In genomic region chr13:22161871-22162270, GRCh38 we compare ENCODE assay signal across 13 cellular contexts.
DNase-seq lines count a peak whose midpoint lies in the region; ATAC-seq and TF ChIP-seq lines count a peak whose summit lies in the region.
"Had no signal": no experiment of that assay in that cellular context is flagged by ENCODE, and none has a peak within 500 bp of the region (broad histone marks: within the 10 kb centered on the region; RNA-seq: fewer than 3 reads in every experiment).

No MANE protein-coding gene starts in this region.

- ATAC-seq in activated T-cell treated with anti-CD3 and anti-CD28 coated beads, Interleukin-2, amount 50 U/mL, for 4 hours, result peak; percentile 78 to 86
- ATAC-seq in HG02571 (IDR thresholded peaks at IDR 0.05; ENCODE audit: unreplicated experiment) (peak; percentile 86), HG03520 (IDR thresholded peaks at IDR 0.05; ENCODE audit: unreplicated experiment) (peak; percentile 86), PC-3 (no peak)
- ATAC-seq in stimulated activated naive CD8-positive, alpha-beta T cell treated with anti-CD3 and anti-CD28 coated beads, Interleukin-15, Interleukin-2, amounts not matched to agents 100 U/mL and 50 U/mL, for 24 hours, result peak; percentile 40

- H3K79me2 ChIP-seq in PC-3 (ENCODE audit: low read length), result no peaks in the 10 kb centered on the region

- H3K36me3 ChIP-seq in PC-3 (ENCODE audit: low read depth, low read length), result no peaks in the 10 kb centered on the region
- H3K36me3 ChIP-seq: MG63, tibial artery had no signal

- BruUV-seq in PC-3 (replicated peaks; lab: Mats Ljungman, UMichigan), result no TSS peak

- H3K36me3 Mint-ChIP-seq in activated T-cell treated with anti-CD3 and anti-CD28 coated beads, Interleukin-2, amount 50 U/mL, for 4 hours (ENCODE audit: insufficient read depth), result no peaks in the 10 kb centered on the region

- no peak for DNase-seq in activated T-cell treated with anti-CD3 and anti-CD28 coated beads, Interleukin-2, amount 50 U/mL, for 4 hours
- no peak for DNase-seq in activated T-cell treated with anti-CD3 and anti-CD28 coated beads, Interleukin-2, amount 50 U/mL, for 1 hour
- DNase-seq in stimulated activated naive CD8-positive, alpha-beta T cell treated with anti-CD3 and anti-CD28 coated beads, Interleukin-15, Interleukin-2, amounts not matched to agents 100 U/mL and 50 U/mL, for 24 hours, result no peak
- DNase-seq in NCI-H1436 (lab: John Stamatoyannopoulos, UW) (no peak), PC-3 (no peak), NCI-H82 (lab: John Stamatoyannopoulos, UW) (no peak)
- DNase-seq: activated gamma-delta T cell treated with Interleukin-2 at 50 U/mL for 16 hours, mesendoderm, MG63, tibial artery had no signal

- no peaks in the 10 kb centered on the region for H3K27me3 Mint-ChIP-seq in activated T-cell treated with anti-CD3 and anti-CD28 coated beads, Interleukin-2, amount 50 U/mL, for 4 hours (ENCODE audit: low read depth)

- no peak overlapping the region for H3K9ac ChIP-seq in PC-3 (ENCODE audit: low read length)

- H3K9me2 ChIP-seq in PC-3 (replicated peaks; ENCODE audit: low read length), result no peaks in the 10 kb centered on the region

- intact Hi-C loops in PC-3 (cut with micrococcal nuclease), result no loop called here

- no peaks in the 10 kb centered on the region for H3K9me3 ChIP-seq in PC-3 (ENCODE audit: low read length)
- H3K9me3 ChIP-seq: tibial artery had no signal

- no peak overlapping the region for H3K27ac ChIP-seq in PC-3 (ENCODE audit: low read length)
- H3K27ac ChIP-seq: epithelial cell of prostate, tibial artery had no signal

- H3F3A ChIP-seq in PC-3 (ENCODE audit: low read length, unreplicated experiment), result no peaks in the 10 kb centered on the region

- no peaks in the 10 kb centered on the region for H4K20me1 ChIP-seq in PC-3 (ENCODE audit: low read length)

- POLR2A ChIA-PET in PC-3 (lab: Charles Lee; ENCODE audit: unreplicated experiment), result no interaction called here

- no peaks in the 10 kb centered on the region for H3K27me3 ChIP-seq in PC-3 (ENCODE audit: low read length)
- H3K27me3 ChIP-seq: MG63, tibial artery had no signal

- H3K4me1 Mint-ChIP-seq in activated T-cell treated with anti-CD3 and anti-CD28 coated beads, Interleukin-2, amount 50 U/mL, for 4 hours (ENCODE audit: low read depth), result peaks cover 38% of the 10 kb centered on the region

- CTCF ChIA-PET in PC-3 (lab: Charles Lee), result no interaction called here

- no peak for TF ChIP-seq CTCF in PC-3 (conservative IDR thresholded peaks at IDR 0.05; ENCODE audit: low read depth, low read length)

- no peak overlapping the region for H3K4me3 ChIP-seq in PC-3 (ENCODE audit: low read length)
- H3K4me3 ChIP-seq: MG63, tibial artery had no signal

- no peak overlapping the region for H2AFZ ChIP-seq in PC-3 (ENCODE audit: low read length)

- H3K4me1 ChIP-seq in PC-3 (ENCODE audit: insufficient read depth, low read length), result no peaks in the 10 kb centered on the region
- H3K4me1 ChIP-seq: tibial artery had no signal

- H3K9me3 Mint-ChIP-seq in activated T-cell treated with anti-CD3 and anti-CD28 coated beads, Interleukin-2, amount 50 U/mL, for 4 hours, result peaks cover 3% of the 10 kb centered on the region

- H3K4me3 Mint-ChIP-seq in activated T-cell treated with anti-CD3 and anti-CD28 coated beads, Interleukin-2, amount 50 U/mL, for 4 hours, result peak overlapping the region; percentile 75

- no peak overlapping the region for H3K4me2 ChIP-seq in PC-3 (ENCODE audit: low read length)
